In genomic region chr2:68514316-68514929, GRCh38 we compare ENCODE assay signal across 20 cellular contexts. TPM values are rescaled to one million over a fixed set of nuclear protein-coding genes. Genes with fewer than 3 reads are reported as not detected.
DNase-seq lines count a peak whose midpoint lies in the region; ATAC-seq, FAIRE-seq and TF ChIP-seq lines count a peak whose summit lies in the region.
"Had no signal": no experiment of that assay in that cellular context is flagged by ENCODE, and none has a peak within 500 bp of the region (broad histone marks: within the 10 kb centered on the region; RNA-seq: fewer than 3 reads in every experiment).

No MANE protein-coding gene starts in this region.

- intact Hi-C loops in right lobe of liver (cut with DNase I) (no loop called here), pancreas (cut with DNase I) (no loop called here)

- TF ChIP-seq POLR2A in right lobe of liver (IDR thresholded peaks at IDR 0.05) = peak; percentile 15

- FAIRE-seq in TTC549 (lab: Jason Lieb, UNC) (peak; percentile 33), pancreas (lab: Jason Lieb, UNC) (no peak)
- FAIRE-seq: GM12878, H54 had no signal

- ATAC-seq in left lobe of liver (peak; percentile 95), right lobe of liver (peak; percentile 68 to 94 (median 90)), pancreas (peak in 3 of 4 donors; percentile 35 to 73 (median 47)), GM19324 (IDR thresholded peaks at IDR 0.05; ENCODE audit: low FRiP score, unreplicated experiment) (no peak)
- ATAC-seq: GM12878 had no signal

- 35% methylated on average over 2 of the region's 2 CpGs for WGBS in right lobe of liver (ENCODE audit: insufficient coverage, low coverage, low lambda C conversion rate, missing lambda C conversion rate)
- WGBS in pancreas, 2 donors = 21 to 27% methylated on average over 2 of the region's 2 CpGs

- no peak overlapping the region for H3K4me3 ChIP-seq in right lobe of liver
- no peak overlapping the region for H3K4me3 ChIP-seq in pancreas
- H3K4me3 ChIP-seq: GM12878, HAP-1 had no signal

- TF ChIP-seq CTCF in right lobe of liver (IDR thresholded peaks at IDR 0.05) (no peak), pancreas (IDR thresholded peaks at IDR 0.05) (no peak)

- H3K9me3 ChIP-seq in right lobe of liver (no peaks in the 10 kb centered on the region), pancreas (no peaks in the 10 kb centered on the region)
- H3K9me3 ChIP-seq: Caco-2, HAP-1 had no signal

- no peaks in the 10 kb centered on the region for H3K27me3 ChIP-seq in right lobe of liver
- no peaks in the 10 kb centered on the region for H3K27me3 ChIP-seq in pancreas

- H3K27ac ChIP-seq in right lobe of liver (peak overlapping the region in 2 of 3 donors; percentile 46), pancreas (no peak overlapping the region)

- DNase-seq in left lobe of liver (ENCODE audit: low spot score) = peak; percentile 58
- DNase-seq in right lobe of liver = peak in 1 of 3 donors; percentile 61
- no peak for DNase-seq in pancreas
- DNase-seq in NCI-H2107 treated with DMSO at 0.1 percent for 48 hours (lab: John Stamatoyannopoulos, UW; ENCODE audit: unreplicated experiment) = no peak
- no peak for DNase-seq in COLO668 (lab: John Stamatoyannopoulos, UW; ENCODE audit: unreplicated experiment)
- DNase-seq: 8988T; C1 segment of cervical spinal cord; Caco-2; CD4-positive, alpha-beta memory T cell; DMS 273 treated with DMSO at 0.1 percent for 48 hours; DMS79; EL; GDM1; GOT3; HFFc6 had no signal

- H3K4me1 ChIP-seq in right lobe of liver (peaks cover 0 to 12% (median 5%) of the 10 kb centered on the region in 4 donors), pancreas (peaks cover 0 to 4% (median 0%) of the 10 kb centered on the region in 3 donors)
- H3K4me1 ChIP-seq: HAP-1 had no signal

- no peaks in the 10 kb centered on the region for H3K36me3 ChIP-seq in right lobe of liver
- no peaks in the 10 kb centered on the region for H3K36me3 ChIP-seq in pancreas
- H3K36me3 ChIP-seq: HAP-1 had no signal

RNA-seq across cellular contexts. Expression of gene APLF, which starts 47.0 kb away (rescaled TPM):
- total RNA-seq in left lobe of liver = 1.1 TPM
- total RNA-seq in right lobe of liver = 1 to 10 TPM; 1.3 to 2.3 (median 1.9) TPM
- 1 to 10 TPM; 1.4 to 4.2 (median 2.1) TPM for total RNA-seq in pancreas
- 1 to 10 TPM in 1 of 2 donors, under 1 TPM in 1; 0.85 to 1.1 TPM for polyA plus RNA-seq in pancreas

RNA-seq across cellular contexts. Expression of gene FBXO48, which starts 47.3 kb away (rescaled TPM):
- total RNA-seq in left lobe of liver (1.3 TPM), right lobe of liver (1 to 10 TPM in 4 of 6 experiments, under 1 TPM in 2; 0.82 to 1.5 (median 1.2) TPM), pancreas (1 to 10 TPM in 1 of 6 donors, under 1 TPM in 5; 0.46 to 1.1 (median 0.82) TPM)
- under 1 TPM; 0.53 to 0.56 TPM for polyA plus RNA-seq in pancreas

Comparison
In these comparisons a context has a peak if more than half of its experiments do, and no peak if none do; other contexts are left out.
1. H3K27ac ChIP-seq: peak in right lobe of liver (2 of 3); none in pancreas (0 of 4).